2 cellular contexts compared by ENCODE assay signal in the genomic region with DNA sequence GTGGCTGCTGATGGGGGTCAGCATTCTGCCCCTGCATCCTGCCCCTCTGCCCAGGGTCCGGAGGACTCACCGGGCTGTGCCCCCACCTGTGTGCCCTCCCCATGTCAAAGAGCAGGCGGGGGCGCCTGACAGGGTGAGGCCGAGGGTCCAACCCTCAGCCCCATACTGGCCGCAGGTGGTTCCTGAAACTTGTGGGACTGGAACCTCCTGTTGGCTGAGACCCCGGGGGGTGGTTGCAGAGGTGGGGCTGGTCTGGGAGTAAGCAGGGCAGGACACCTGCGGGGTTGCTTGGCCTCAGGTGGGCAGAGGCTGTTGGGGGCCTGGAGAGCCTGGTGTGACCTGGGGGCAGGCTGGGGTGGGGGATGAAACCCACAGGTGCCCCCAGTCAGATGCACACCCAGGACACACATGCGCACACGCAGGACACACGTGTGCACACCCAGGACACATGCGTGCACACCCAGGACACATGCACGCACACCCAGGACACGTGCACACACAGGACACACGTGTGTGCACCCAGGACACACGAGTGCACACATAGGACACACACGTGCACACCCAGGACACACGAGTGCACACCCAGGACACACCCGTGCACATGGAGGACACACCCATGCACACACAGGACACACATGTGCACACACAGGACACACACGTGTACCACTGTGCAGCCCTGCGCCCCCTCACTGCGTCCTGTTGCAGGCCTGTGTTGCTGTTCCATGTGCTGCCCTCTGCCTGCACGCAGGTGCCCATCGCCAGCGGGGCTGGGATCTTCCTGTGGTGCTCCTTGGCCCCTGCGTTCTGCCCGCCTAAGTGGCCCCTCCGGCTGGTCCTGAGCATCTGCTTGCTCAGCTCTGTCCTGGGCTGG.
TF ChIP-seq lines count a peak whose summit lies in the region.

No MANE protein-coding gene starts in this region.

TF ChIP-seq in HepG2, 621 proteins besides CTCF, POLR2A, EP300 and RAD21:
- TF ChIP-seq, protein P1, sequence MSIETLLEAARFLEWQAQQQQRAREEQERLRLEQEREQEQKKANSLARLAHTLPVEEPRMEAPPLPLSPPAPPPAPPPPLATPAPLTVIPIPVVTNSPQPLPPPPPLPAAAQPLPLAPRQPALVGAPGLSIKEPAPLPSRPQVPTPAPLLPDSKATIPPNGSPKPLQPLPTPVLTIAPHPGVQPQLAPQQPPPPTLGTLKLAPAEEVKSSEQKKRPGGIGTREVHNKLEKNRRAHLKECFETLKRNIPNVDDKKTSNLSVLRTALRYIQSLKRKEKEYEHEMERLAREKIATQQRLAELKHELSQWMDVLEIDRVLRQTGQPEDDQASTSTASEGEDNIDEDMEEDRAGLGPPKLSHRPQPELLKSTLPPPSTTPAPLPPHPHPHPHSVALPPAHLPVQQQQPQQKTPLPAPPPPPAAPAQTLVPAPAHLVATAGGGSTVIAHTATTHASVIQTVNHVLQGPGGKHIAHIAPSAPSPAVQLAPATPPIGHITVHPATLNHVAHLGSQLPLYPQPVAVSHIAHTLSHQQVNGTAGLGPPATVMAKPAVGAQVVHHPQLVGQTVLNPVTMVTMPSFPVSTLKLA (IDR thresholded peaks at IDR 0.05) = peak; percentile 100
- TF ChIP-seq ATF7-NPFF (CRISPR knock-in tag; IDR thresholded peaks at IDR 0.05; ENCODE audit: low read depth) = no peak

TF ChIP-seq in K562, 482 proteins besides CTCF, POLR2A, EP300 and RAD21:
- TF ChIP-seq, protein P2, sequence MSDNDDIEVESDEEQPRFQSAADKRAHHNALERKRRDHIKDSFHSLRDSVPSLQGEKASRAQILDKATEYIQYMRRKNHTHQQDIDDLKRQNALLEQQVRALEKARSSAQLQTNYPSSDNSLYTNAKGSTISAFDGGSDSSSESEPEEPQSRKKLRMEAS (CRISPR knock-in tag; IDR thresholded peaks at IDR 0.05) = peak; percentile 29; the same call in 1 of the 2 replicates
- TF ChIP-seq SPI1 (IDR thresholded peaks at IDR 0.05; ENCODE audit: borderline replicate concordance, low read depth, low read length) (no peak), PYGO2 (tag; IDR thresholded peaks at IDR 0.05) (no peak), MYNN (IDR thresholded peaks at IDR 0.05) (peak; percentile 81; the same call in 1 of the 2 replicates), MYNN (CRISPR knock-in tag; IDR thresholded peaks at IDR 0.05) (no peak), KDM1A (IDR thresholded peaks at IDR 0.05) (peak in 1 of 2 experiments; percentile 53; a peak in 1 of 4 replicates)
- TF ChIP-seq, protein P3, sequence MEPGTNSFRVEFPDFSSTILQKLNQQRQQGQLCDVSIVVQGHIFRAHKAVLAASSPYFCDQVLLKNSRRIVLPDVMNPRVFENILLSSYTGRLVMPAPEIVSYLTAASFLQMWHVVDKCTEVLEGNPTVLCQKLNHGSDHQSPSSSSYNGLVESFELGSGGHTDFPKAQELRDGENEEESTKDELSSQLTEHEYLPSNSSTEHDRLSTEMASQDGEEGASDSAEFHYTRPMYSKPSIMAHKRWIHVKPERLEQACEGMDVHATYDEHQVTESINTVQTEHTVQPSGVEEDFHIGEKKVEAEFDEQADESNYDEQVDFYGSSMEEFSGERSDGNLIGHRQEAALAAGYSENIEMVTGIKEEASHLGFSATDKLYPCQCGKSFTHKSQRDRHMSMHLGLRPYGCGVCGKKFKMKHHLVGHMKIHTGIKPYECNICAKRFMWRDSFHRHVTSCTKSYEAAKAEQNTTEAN (CRISPR knock-in tag; IDR thresholded peaks at IDR 0.05) = peak; percentile 99
TF ChIP-seq in K562: peak in this region for 4.
